10 cellular contexts compared by ENCODE assay signal in the genomic region with DNA sequence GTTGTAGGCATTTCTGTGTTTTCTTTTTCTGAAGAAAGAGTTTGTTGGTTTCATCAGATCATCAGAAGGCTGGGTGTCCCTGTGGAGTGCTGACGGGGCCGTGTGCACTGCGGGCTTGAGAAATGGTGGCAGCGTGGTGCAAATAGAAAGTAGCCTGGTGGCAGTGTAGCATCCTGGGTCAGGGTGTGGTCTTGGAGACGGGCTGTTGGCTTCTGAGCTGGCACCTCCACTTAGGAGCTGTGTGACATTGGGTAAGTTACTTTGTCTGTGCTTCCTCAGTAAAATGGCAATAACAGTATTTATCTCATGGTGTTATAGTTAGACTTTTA. TPM values are rescaled to one million over a fixed set of nuclear protein-coding genes. Genes with fewer than 3 reads are reported as not detected.
DNase-seq lines count a peak whose midpoint lies in the region; ATAC-seq and TF ChIP-seq lines count a peak whose summit lies in the region.
"Had no signal": no experiment of that assay in that cellular context is flagged by ENCODE, and none has a peak within 500 bp of the region (broad histone marks: within the 10 kb centered on the region; RNA-seq: fewer than 3 reads in every experiment).

No MANE protein-coding gene starts in this region.

- H3K36me3 ChIP-seq in heart left ventricle (peaks cover 0 to 9% (median 0%) of the 10 kb centered on the region in 9 donors), neutrophil (peaks cover 65% of the 10 kb centered on the region), urinary bladder (ENCODE audit: insufficient read depth) (no peaks in the 10 kb centered on the region)

- H3K9me3 ChIP-seq in heart left ventricle, result no peaks in the 10 kb centered on the region
- no peaks in the 10 kb centered on the region for H3K9me3 ChIP-seq in neutrophil

- DNase-seq in heart left ventricle, result no peak
- DNase-seq in Right ventricle myocardium superior, result no peak
- DNase-seq in epithelial cell of prostate (ENCODE audit: low read depth, low spot score), result no peak
- no peak for DNase-seq in DMS79 treated with DMSO at 0.1 percent for 48 hours (lab: John Stamatoyannopoulos, UW)
- DNase-seq: activated T-cell treated with anti-CD3 and anti-CD28 coated beads, Interleukin-2, amount 50 U/mL, for 24 hours; NCI-H774 had no signal

- WGBS in heart left ventricle, 4 donors, result 41 to 66% (median 51%) methylated on average over 5 of the region's 5 CpGs
- WGBS in urinary bladder, result 73% methylated on average over 5 of the region's 5 CpGs

- ATAC-seq in heart left ventricle (peak in 1 of 4 donors; percentile 5), Right ventricle myocardium superior (ENCODE audit: poor library complexity) (no peak), GM19351 (IDR thresholded peaks at IDR 0.05; ENCODE audit: unreplicated experiment) (no peak), HG03280 (IDR thresholded peaks at IDR 0.05; ENCODE audit: unreplicated experiment) (no peak)

- H3K27ac ChIP-seq in heart left ventricle, result peak overlapping the region; percentile 63 to 88 (median 82)
- H3K27ac ChIP-seq in epithelial cell of prostate, result peak overlapping the region; percentile 88
- H3K27ac ChIP-seq in neutrophil, result peak overlapping the region; percentile 37
- H3K27ac ChIP-seq in urinary bladder (ENCODE audit: low read depth), result peak overlapping the region; percentile 48

- peaks cover 21 to 80% (median 71%) of the 10 kb centered on the region in 12 donors for H3K4me1 ChIP-seq in heart left ventricle
- H3K4me1 ChIP-seq in neutrophil (ENCODE audit: control insufficient read depth in 1 of 2, insufficient read depth in 1 of 2, low read depth in 1 of 2, low read length in 1 of 2), result peaks cover 24 to 38% of the 10 kb centered on the region in 2 experiments
- H3K4me1 ChIP-seq in urinary bladder (ENCODE audit: insufficient read depth), result no peaks in the 10 kb centered on the region

- TF ChIP-seq CTCF in heart left ventricle (IDR thresholded peaks at IDR 0.05), result no peak
- TF ChIP-seq CTCF in neutrophil (IDR thresholded peaks at IDR 0.05), result no peak

- intact Hi-C loops in heart left ventricle (cut with DNase I), result loop anchor here in 1 of 10 donors (5.0 kb wide), 1 partner anchor 36 kb away; no protein-coding TSS in a partner anchor
- intact Hi-C loops in Right ventricle myocardium superior (cut with DNase I), result no loop called here

- no peak overlapping the region for H3K4me3 ChIP-seq in heart left ventricle
- no peak overlapping the region for H3K4me3 ChIP-seq in neutrophil (ENCODE audit: low read depth in 1 of 2, low read length in 1 of 2)
- no peak overlapping the region for H3K4me3 ChIP-seq in urinary bladder (ENCODE audit: low read depth, low read length)

- no peaks in the 10 kb centered on the region for H3K27me3 ChIP-seq in heart left ventricle
- H3K27me3 ChIP-seq in neutrophil, result no peaks in the 10 kb centered on the region

- TF ChIP-seq POLR2A in heart left ventricle (IDR thresholded peaks at IDR 0.05), result no peak

RNA-seq across cellular contexts. Expression of gene NDST1, which starts 10.0 kb away (rescaled TPM):
- 100 to 1,000 TPM in 2 of 9 donors, 10 to 100 TPM in 7; 50.2 to 156 (median 68.5) TPM for total RNA-seq in heart left ventricle
- polyA plus RNA-seq in heart left ventricle, result 10 to 100 TPM; 32.1 to 53.5 TPM
- 50.8 TPM for total RNA-seq in Right ventricle myocardium superior
- total RNA-seq in urinary bladder, result 27.1 TPM
- 37.5 TPM for polyA plus RNA-seq in urinary bladder

RNA-seq across cellular contexts. Expression of gene RPS14, which starts 48.4 kb away (rescaled TPM):
- total RNA-seq in heart left ventricle, result 1,000 to 10,000 TPM; 1,031 to 1,428 (median 1,294) TPM
- polyA plus RNA-seq in heart left ventricle, result 1,000 to 10,000 TPM; 1,822 to 3,474 TPM
- total RNA-seq in Right ventricle myocardium superior, result 1,133 TPM
- 2,233 TPM for total RNA-seq in urinary bladder
- polyA plus RNA-seq in urinary bladder, result 4,014 TPM

Comparison
In these comparisons a context has a peak if more than half of its experiments do, and no peak if none do; other contexts are left out.
1. H3K27ac ChIP-seq: peak in every context shown above with its lines; median percentile 88 in epithelial cell of prostate; 82 in heart left ventricle; 48 in urinary bladder; 37 in neutrophil.